In the genomic region with DNA sequence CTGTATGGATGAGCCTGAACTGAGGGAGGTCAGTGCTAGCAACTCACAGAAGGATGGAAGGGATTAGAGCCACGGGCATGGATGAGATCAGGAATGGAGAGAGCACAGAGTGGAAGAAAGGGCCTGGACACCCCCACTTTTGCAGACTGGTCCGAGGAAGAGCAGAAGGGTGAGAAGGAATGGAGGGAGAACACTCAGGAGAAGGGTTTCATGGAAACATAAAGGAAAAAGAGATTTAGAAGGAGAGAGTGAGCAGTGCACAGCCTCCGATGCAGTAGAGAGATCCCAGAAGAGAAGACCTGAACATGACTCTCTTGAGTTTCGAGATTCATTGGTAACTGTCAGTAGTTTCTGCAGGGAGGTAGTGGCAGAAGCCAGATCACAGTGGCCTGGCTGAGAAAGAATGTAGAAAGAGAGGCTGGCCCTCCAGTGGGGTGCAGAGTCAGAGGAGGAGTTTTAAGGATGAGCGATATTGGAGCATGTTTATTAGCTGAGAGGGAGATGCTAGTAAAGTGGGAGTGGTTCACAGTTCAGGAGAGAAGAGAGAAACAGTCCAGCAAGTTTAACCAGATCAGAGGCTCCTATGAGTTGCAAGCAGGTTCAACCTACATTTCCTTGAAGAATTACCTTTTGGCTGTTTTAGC, we compare ENCODE assay signal across 2 cellular contexts.
TF ChIP-seq lines count a peak whose summit lies in the region.

No MANE protein-coding gene starts in this region.

TF ChIP-seq in GM23338, 12 proteins besides CTCF, POLR2A, EP300 and RAD21 (continued from another document):
- TF ChIP-seq, protein P1, sequence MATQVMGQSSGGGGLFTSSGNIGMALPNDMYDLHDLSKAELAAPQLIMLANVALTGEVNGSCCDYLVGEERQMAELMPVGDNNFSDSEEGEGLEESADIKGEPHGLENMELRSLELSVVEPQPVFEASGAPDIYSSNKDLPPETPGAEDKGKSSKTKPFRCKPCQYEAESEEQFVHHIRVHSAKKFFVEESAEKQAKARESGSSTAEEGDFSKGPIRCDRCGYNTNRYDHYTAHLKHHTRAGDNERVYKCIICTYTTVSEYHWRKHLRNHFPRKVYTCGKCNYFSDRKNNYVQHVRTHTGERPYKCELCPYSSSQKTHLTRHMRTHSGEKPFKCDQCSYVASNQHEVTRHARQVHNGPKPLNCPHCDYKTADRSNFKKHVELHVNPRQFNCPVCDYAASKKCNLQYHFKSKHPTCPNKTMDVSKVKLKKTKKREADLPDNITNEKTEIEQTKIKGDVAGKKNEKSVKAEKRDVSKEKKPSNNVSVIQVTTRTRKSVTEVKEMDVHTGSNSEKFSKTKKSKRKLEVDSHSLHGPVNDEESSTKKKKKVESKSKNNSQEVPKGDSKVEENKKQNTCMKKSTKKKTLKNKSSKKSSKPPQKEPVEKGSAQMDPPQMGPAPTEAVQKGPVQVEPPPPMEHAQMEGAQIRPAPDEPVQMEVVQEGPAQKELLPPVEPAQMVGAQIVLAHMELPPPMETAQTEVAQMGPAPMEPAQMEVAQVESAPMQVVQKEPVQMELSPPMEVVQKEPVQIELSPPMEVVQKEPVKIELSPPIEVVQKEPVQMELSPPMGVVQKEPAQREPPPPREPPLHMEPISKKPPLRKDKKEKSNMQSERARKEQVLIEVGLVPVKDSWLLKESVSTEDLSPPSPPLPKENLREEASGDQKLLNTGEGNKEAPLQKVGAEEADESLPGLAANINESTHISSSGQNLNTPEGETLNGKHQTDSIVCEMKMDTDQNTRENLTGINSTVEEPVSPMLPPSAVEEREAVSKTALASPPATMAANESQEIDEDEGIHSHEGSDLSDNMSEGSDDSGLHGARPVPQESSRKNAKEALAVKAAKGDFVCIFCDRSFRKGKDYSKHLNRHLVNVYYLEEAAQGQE (IDR thresholded peaks at IDR 0.05; ENCODE audit: unreplicated experiment): no peak
- TF ChIP-seq ZNF331 (CRISPR knock-in tag; IDR thresholded peaks at IDR 0.05; ENCODE audit: low read depth): no peak
- TF ChIP-seq, protein P2, sequence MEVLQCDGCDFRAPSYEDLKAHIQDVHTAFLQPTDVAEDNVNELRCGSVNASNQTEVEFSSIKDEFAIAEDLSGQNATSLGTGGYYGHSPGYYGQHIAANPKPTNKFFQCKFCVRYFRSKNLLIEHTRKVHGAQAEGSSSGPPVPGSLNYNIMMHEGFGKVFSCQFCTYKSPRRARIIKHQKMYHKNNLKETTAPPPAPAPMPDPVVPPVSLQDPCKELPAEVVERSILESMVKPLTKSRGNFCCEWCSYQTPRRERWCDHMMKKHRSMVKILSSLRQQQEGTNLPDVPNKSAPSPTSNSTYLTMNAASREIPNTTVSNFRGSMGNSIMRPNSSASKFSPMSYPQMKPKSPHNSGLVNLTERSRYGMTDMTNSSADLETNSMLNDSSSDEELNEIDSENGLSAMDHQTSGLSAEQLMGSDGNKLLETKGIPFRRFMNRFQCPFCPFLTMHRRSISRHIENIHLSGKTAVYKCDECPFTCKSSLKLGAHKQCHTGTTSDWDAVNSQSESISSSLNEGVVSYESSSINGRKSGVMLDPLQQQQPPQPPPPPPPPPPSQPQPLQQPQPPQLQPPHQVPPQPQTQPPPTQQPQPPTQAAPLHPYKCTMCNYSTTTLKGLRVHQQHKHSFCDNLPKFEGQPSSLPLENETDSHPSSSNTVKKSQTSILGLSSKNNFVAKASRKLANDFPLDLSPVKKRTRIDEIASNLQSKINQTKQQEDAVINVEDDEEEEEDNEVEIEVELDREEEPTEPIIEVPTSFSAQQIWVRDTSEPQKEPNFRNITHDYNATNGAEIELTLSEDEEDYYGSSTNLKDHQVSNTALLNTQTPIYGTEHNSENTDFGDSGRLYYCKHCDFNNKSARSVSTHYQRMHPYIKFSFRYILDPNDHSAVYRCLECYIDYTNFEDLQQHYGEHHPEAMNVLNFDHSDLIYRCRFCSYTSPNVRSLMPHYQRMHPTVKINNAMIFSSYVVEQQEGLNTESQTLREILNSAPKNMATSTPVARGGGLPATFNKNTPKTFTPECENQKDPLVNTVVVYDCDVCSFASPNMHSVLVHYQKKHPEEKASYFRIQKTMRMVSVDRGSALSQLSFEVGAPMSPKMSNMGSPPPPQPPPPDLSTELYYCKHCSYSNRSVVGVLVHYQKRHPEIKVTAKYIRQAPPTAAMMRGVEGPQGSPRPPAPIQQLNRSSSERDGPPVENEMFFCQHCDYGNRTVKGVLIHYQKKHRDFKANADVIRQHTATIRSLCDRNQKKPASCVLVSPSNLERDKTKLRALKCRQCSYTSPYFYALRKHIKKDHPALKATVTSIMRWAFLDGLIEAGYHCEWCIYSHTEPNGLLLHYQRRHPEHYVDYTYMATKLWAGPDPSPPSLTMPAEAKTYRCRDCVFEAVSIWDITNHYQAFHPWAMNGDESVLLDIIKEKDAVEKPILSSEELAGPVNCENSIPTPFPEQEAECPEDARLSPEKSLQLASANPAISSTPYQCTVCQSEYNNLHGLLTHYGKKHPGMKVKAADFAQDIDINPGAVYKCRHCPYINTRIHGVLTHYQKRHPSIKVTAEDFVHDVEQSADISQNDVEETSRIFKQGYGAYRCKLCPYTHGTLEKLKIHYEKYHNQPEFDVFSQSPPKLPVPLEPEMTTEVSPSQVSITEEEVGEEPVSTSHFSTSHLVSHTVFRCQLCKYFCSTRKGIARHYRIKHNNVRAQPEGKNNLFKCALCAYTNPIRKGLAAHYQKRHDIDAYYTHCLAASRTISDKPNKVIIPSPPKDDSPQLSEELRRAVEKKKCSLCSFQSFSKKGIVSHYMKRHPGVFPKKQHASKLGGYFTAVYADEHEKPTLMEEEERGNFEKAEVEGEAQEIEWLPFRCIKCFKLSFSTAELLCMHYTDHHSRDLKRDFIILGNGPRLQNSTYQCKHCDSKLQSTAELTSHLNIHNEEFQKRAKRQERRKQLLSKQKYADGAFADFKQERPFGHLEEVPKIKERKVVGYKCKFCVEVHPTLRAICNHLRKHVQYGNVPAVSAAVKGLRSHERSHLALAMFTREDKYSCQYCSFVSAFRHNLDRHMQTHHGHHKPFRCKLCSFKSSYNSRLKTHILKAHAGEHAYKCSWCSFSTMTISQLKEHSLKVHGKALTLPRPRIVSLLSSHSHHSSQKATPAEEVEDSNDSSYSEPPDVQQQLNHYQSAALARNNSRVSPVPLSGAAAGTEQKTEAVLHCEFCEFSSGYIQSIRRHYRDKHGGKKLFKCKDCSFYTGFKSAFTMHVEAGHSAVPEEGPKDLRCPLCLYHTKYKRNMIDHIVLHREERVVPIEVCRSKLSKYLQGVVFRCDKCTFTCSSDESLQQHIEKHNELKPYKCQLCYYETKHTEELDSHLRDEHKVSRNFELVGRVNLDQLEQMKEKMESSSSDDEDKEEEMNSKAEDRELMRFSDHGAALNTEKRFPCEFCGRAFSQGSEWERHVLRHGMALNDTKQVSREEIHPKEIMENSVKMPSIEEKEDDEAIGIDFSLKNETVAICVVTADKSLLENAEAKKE (CRISPR knock-in tag; IDR thresholded peaks at IDR 0.05): no peak
- TF ChIP-seq CREB1 (CRISPR knock-in tag; IDR thresholded peaks at IDR 0.05; ENCODE audit: low read depth): no peak

TF ChIP-seq in WTC11, 78 proteins besides CTCF, POLR2A, EP300 and RAD21 (continued from another document):
- TF ChIP-seq, protein P3, sequence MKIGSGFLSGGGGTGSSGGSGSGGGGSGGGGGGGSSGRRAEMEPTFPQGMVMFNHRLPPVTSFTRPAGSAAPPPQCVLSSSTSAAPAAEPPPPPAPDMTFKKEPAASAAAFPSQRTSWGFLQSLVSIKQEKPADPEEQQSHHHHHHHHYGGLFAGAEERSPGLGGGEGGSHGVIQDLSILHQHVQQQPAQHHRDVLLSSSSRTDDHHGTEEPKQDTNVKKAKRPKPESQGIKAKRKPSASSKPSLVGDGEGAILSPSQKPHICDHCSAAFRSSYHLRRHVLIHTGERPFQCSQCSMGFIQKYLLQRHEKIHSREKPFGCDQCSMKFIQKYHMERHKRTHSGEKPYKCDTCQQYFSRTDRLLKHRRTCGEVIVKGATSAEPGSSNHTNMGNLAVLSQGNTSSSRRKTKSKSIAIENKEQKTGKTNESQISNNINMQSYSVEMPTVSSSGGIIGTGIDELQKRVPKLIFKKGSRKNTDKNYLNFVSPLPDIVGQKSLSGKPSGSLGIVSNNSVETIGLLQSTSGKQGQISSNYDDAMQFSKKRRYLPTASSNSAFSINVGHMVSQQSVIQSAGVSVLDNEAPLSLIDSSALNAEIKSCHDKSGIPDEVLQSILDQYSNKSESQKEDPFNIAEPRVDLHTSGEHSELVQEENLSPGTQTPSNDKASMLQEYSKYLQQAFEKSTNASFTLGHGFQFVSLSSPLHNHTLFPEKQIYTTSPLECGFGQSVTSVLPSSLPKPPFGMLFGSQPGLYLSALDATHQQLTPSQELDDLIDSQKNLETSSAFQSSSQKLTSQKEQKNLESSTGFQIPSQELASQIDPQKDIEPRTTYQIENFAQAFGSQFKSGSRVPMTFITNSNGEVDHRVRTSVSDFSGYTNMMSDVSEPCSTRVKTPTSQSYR (CRISPR knock-in tag; IDR thresholded peaks at IDR 0.05): no peak
- TF ChIP-seq, protein P4, sequence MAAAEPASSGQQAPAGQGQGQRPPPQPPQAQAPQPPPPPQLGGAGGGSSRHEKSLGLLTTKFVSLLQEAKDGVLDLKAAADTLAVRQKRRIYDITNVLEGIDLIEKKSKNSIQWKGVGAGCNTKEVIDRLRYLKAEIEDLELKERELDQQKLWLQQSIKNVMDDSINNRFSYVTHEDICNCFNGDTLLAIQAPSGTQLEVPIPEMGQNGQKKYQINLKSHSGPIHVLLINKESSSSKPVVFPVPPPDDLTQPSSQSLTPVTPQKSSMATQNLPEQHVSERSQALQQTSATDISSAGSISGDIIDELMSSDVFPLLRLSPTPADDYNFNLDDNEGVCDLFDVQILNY (CRISPR knock-in tag; IDR thresholded peaks at IDR 0.05): no peak
- no peak for TF ChIP-seq ZNF263 (CRISPR knock-in tag; IDR thresholded peaks at IDR 0.05; ENCODE audit: low read depth)
- no peak for TF ChIP-seq EMX1 (CRISPR knock-in tag; IDR thresholded peaks at IDR 0.05)
- TF ChIP-seq NR2C2 (CRISPR knock-in tag; IDR thresholded peaks at IDR 0.05): no peak
- TF ChIP-seq HMGA2 (CRISPR knock-in tag; IDR thresholded peaks at IDR 0.05): no peak
- no peak for TF ChIP-seq JUN (CRISPR knock-in tag; IDR thresholded peaks at IDR 0.05)
- no peak for TF ChIP-seq SMAD3 (CRISPR knock-in tag; IDR thresholded peaks at IDR 0.05; ENCODE audit: borderline replicate concordance)
- TF ChIP-seq, protein P5, sequence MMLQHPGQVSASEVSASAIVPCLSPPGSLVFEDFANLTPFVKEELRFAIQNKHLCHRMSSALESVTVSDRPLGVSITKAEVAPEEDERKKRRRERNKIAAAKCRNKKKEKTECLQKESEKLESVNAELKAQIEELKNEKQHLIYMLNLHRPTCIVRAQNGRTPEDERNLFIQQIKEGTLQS (CRISPR knock-in tag; conservative IDR thresholded peaks at IDR 0.05): no peak
- TF ChIP-seq, protein P6, sequence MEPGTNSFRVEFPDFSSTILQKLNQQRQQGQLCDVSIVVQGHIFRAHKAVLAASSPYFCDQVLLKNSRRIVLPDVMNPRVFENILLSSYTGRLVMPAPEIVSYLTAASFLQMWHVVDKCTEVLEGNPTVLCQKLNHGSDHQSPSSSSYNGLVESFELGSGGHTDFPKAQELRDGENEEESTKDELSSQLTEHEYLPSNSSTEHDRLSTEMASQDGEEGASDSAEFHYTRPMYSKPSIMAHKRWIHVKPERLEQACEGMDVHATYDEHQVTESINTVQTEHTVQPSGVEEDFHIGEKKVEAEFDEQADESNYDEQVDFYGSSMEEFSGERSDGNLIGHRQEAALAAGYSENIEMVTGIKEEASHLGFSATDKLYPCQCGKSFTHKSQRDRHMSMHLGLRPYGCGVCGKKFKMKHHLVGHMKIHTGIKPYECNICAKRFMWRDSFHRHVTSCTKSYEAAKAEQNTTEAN (CRISPR knock-in tag; IDR thresholded peaks at IDR 0.05): no peak
- no peak for TF ChIP-seq NFYB (CRISPR knock-in tag; conservative IDR thresholded peaks at IDR 0.05; ENCODE audit: low read depth)
- TF ChIP-seq NR3C1 (CRISPR knock-in tag; conservative IDR thresholded peaks at IDR 0.05; ENCODE audit: low read depth): no peak
- TF ChIP-seq ZNF138 (CRISPR knock-in tag; conservative IDR thresholded peaks at IDR 0.05): no peak
